Comparison of ENCODE assay signal across 6 cellular contexts in genomic region chr19:49298653-49299052, GRCh38. TPM values are rescaled to one million over a fixed set of nuclear protein-coding genes. Genes with fewer than 3 reads are reported as not detected.
"Had no signal": no experiment of that assay in that cellular context is flagged by ENCODE, and none has a peak within 500 bp of the region (broad histone marks: within the 10 kb centered on the region; RNA-seq: fewer than 3 reads in every experiment).

No MANE protein-coding gene starts in this region.

RNA-seq across cellular contexts. Expression of gene SLC6A16, which starts 26.3 kb away (rescaled TPM):
- total RNA-seq: GM23248 had no signal

RNA-seq across cellular contexts. Expression of gene CD37, which starts 36.6 kb away (rescaled TPM):
- total RNA-seq: GM23248, GM23338, H4, H7, H9, HFFc6 had no signal
